In the genomic region with DNA sequence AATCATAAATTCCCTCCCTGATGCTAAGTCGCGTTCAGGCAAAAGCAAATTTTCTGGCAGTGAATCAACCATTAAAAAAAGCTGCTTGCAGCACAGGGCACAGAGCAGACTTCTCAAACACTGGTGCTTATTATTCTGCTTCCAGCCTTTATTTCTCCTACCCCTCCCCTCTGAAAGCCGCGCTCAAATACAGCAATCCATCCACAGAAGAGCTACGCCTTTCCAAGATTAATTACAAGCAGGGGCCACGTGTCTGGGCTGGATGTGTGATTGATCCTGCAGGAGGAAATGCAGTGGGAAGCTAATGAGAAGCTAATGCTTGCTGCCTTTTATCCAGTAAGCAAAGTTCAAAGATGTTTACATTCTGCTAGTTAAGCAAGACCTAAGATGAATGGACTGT, we compare ENCODE assay signal across 22 cellular contexts.
A peak's percentile ranks its signal among the peaks of the same experiment; 100 is the strongest.
DNase-seq lines count a peak whose midpoint lies in the region; TF ChIP-seq lines count a peak whose summit lies in the region.
"Had no signal": no experiment of that assay in that cellular context is flagged by ENCODE, and none has a peak within 500 bp of the region (broad histone marks: within the 10 kb centered on the region; RNA-seq: fewer than 3 reads in every experiment).

No MANE protein-coding gene starts in this region.

- H3K4me3 Mint-ChIP-seq in immature natural killer cell = no peak overlapping the region
- H3K4me3 Mint-ChIP-seq: activated T-helper 1 cell treated with anti-CD3 and anti-CD28 coated beads, Interleukin-12 subunit alpha, Interleukin-12 subunit beta, Interleukin-2, Interleukin-4 antibody, amounts not matched to agents 30 ng/mL and 10 ng/mL and 1 ng/mL, durations not matched to agents 14 hours and 24 hours and 36 hours; CD14-positive monocyte; stimulated activated effector memory CD8-positive, alpha-beta T cell treated with anti-CD3 and anti-CD28 coated beads, Interleukin-12 subunit alpha, Interleukin-12 subunit beta, amount 100 ng/mL, for 72 hours; T-helper 2 cell treated with Interferon-gamma antibody and Interleukin-4, amounts not matched to agents 5 μg/mL and 100 μg/mL, for 36 hours; WTC11 had no signal

- H2BK15ac ChIP-seq in mesenchymal stem cell (ENCODE audit: low read depth, poor library complexity, severe bottlenecking) = no peak overlapping the region

- H4K91ac ChIP-seq in mesenchymal stem cell (ENCODE audit: low read length) = no peak overlapping the region

- H3K27ac ChIP-seq in VCaP (peak overlapping the region; percentile 50), mesenchymal stem cell (ENCODE audit: low read length, poor library complexity, severe bottlenecking) (no peak overlapping the region), substantia nigra (ENCODE audit: low read depth, low read length, poor library complexity, severe bottlenecking) (peak overlapping the region; percentile 2)
- H3K27ac ChIP-seq: left ventricle myocardium inferior, psoas muscle, spleen, vagina had no signal

- H4K8ac ChIP-seq in mesenchymal stem cell (ENCODE audit: low read length) = no peak overlapping the region

- H3K27ac Mint-ChIP-seq in immature natural killer cell = no peak overlapping the region
- H3K27ac Mint-ChIP-seq: activated T-helper 1 cell treated with anti-CD3 and anti-CD28 coated beads, Interleukin-12 subunit alpha, Interleukin-12 subunit beta, Interleukin-2, Interleukin-4 antibody, amounts not matched to agents 30 ng/mL and 10 ng/mL and 1 ng/mL, durations not matched to agents 14 hours and 24 hours and 36 hours; CD14-positive monocyte; stimulated activated effector memory CD8-positive, alpha-beta T cell treated with anti-CD3 and anti-CD28 coated beads, Interleukin-12 subunit alpha, Interleukin-12 subunit beta, amount 100 ng/mL, for 72 hours; T-helper 2 cell treated with Interferon-gamma antibody and Interleukin-4, amounts not matched to agents 5 μg/mL and 100 μg/mL, for 36 hours; WTC11 had no signal

- H3K79me1 ChIP-seq in mesenchymal stem cell (replicated peaks; ENCODE audit: low read length, poor library complexity, severe bottlenecking) = no peaks in the 10 kb centered on the region

- no peak overlapping the region for H3K18ac ChIP-seq in mesenchymal stem cell (ENCODE audit: low read depth in 1 of 2, low read length in 2 of 2)

- H3K9me3 ChIP-seq in mesenchymal stem cell (ENCODE audit: control insufficient read depth, low read length) = no peaks in the 10 kb centered on the region
- H3K9me3 ChIP-seq: left ventricle myocardium inferior, mucosa of descending colon, psoas muscle, spleen, vagina had no signal

- H3K4me2 ChIP-seq in mesenchymal stem cell (ENCODE audit: low read length, poor library complexity, severe bottlenecking) = no peak overlapping the region

- H3K9me3 Mint-ChIP-seq in immature natural killer cell = no peaks in the 10 kb centered on the region
- H3K9me3 Mint-ChIP-seq: activated T-helper 1 cell treated with anti-CD3 and anti-CD28 coated beads, Interleukin-12 subunit alpha, Interleukin-12 subunit beta, Interleukin-2, Interleukin-4 antibody, amounts not matched to agents 30 ng/mL and 10 ng/mL and 1 ng/mL, durations not matched to agents 14 hours and 24 hours and 36 hours; stimulated activated effector memory CD8-positive, alpha-beta T cell treated with anti-CD3 and anti-CD28 coated beads, Interleukin-12 subunit alpha, Interleukin-12 subunit beta, amount 100 ng/mL, for 72 hours; T-helper 2 cell treated with Interferon-gamma antibody and Interleukin-4, amounts not matched to agents 5 μg/mL and 100 μg/mL, for 36 hours; WTC11 had no signal

- H2BK120ac ChIP-seq in mesenchymal stem cell (ENCODE audit: low read depth, low read length) = no peak overlapping the region

- WGBS in mesenchymal stem cell = 59% methylated on average over 3 of the region's 6 CpGs

- DNase-seq in epithelial cell of esophagus (ENCODE audit: low read depth) (peak; percentile 9), mesenchymal stem cell (peak; percentile 9), substantia nigra (lab: John Stamatoyannopoulos, UW) (peak in 27 of 49 donors; percentile 8 to 66 (median 22)), immature natural killer cell (no peak)
- DNase-seq in NK-92 treated with Interleukin-12 subunit alpha and Interleukin-12 subunit beta, amount 100 ng/mL, for 24 hours (lab: John Stamatoyannopoulos, UW) = no peak
- no peak for DNase-seq in activated CD4-positive, alpha-beta T cell treated with anti-CD3 and anti-CD28 coated beads for 1 hour
- DNase-seq: activated naive CD4-positive, alpha-beta T cell treated with anti-CD3 and anti-CD28 coated beads, Interleukin-2, amount 50 U/mL, for 16 hours; left ventricle myocardium inferior; mucosa of descending colon; MV-4-11; NCI-H1694; NCI-H2227 treated with DMSO at 0.1 percent for 48 hours; psoas muscle; spleen; stimulated activated CD4-positive, alpha-beta T cell treated with anti-CD3 and anti-CD28 coated beads, Interleukin-2, amount 100 ng/mL, for 48 hours had no signal

- no peak overlapping the region for H3K9ac ChIP-seq in mesenchymal stem cell (ENCODE audit: low read length)

- H3K4me1 ChIP-seq in mesenchymal stem cell (ENCODE audit: control insufficient read depth, insufficient read depth, low read depth, low read length) = peaks cover 9% of the 10 kb centered on the region
- H3K4me1 ChIP-seq: left ventricle myocardium inferior, psoas muscle, spleen, vagina had no signal

- no peak overlapping the region for H2BK5ac ChIP-seq in mesenchymal stem cell (ENCODE audit: low read depth, low read length, poor library complexity, severe bottlenecking)

- H3K36me3 ChIP-seq in mesenchymal stem cell (ENCODE audit: control insufficient read depth in 1 of 2, insufficient read depth in 2 of 2, low read depth in 1 of 2, low read length in 2 of 2) = peaks cover 8 to 37% of the 10 kb centered on the region in 2 experiments
- H3K36me3 ChIP-seq: left ventricle myocardium inferior, spleen, vagina had no signal

- H2AK5ac ChIP-seq in mesenchymal stem cell (ENCODE audit: low read length, severe bottlenecking) = no peak overlapping the region

- H3K14ac ChIP-seq in mesenchymal stem cell (ENCODE audit: low read length in 2 of 2) = no peak overlapping the region

- H3K23ac ChIP-seq in mesenchymal stem cell (ENCODE audit: low read length in 2 of 2) = no peak overlapping the region

- H3K4ac ChIP-seq in mesenchymal stem cell (ENCODE audit: low read depth in 1 of 2, low read length in 2 of 2) = no peak overlapping the region

- no peak overlapping the region for H2BK12ac ChIP-seq in mesenchymal stem cell (ENCODE audit: low read length in 2 of 2)

- no peaks in the 10 kb centered on the region for H3K36me3 Mint-ChIP-seq in immature natural killer cell
- H3K36me3 Mint-ChIP-seq: CD14-positive monocyte; stimulated activated effector memory CD8-positive, alpha-beta T cell treated with anti-CD3 and anti-CD28 coated beads, Interleukin-12 subunit alpha, Interleukin-12 subunit beta, amount 100 ng/mL, for 72 hours; WTC11 had no signal

- H2AFZ ChIP-seq in mesenchymal stem cell (ENCODE audit: low read depth, low read length) = no peak overlapping the region

- peaks cover 0 to 4% (median 0%) of the 10 kb centered on the region in 3 donors for H3K27me3 Mint-ChIP-seq in immature natural killer cell (ENCODE audit: low read depth in 3 of 3)

- H3K27me3 ChIP-seq in mesenchymal stem cell (ENCODE audit: control insufficient read depth in 1 of 2, insufficient read depth in 1 of 2, low read length in 2 of 2) = no peaks in the 10 kb centered on the region
- H3K27me3 ChIP-seq: vagina had no signal

- TF ChIP-seq CTCF in VCaP (conservative IDR thresholded peaks at IDR 0.05) = no peak
- TF ChIP-seq CTCF in epithelial cell of esophagus (IDR thresholded peaks at IDR 0.05; ENCODE audit: insufficient read depth, low read depth, low read length, missing control alignments) = no peak

- no peaks in the 10 kb centered on the region for H3K4me1 Mint-ChIP-seq in immature natural killer cell
- H3K4me1 Mint-ChIP-seq: CD14-positive monocyte had no signal

- H3K4me3 ChIP-seq in epithelial cell of esophagus (ENCODE audit: low read length) = no peak overlapping the region
- no peak overlapping the region for H3K4me3 ChIP-seq in mesenchymal stem cell (ENCODE audit: insufficient read depth in 1 of 2, low read depth in 1 of 2, low read length in 2 of 2)
- H3K4me3 ChIP-seq: left ventricle myocardium inferior, mucosa of descending colon, psoas muscle, spleen, vagina had no signal

Comparison
In these comparisons a context has a peak if more than half of its experiments do, and no peak if none do; other contexts are left out.
1. DNase-seq: peak in epithelial cell of esophagus (single experiment), mesenchymal stem cell (single experiment) and substantia nigra (27 of 49); none in NK-92 treated with Interleukin-12 subunit alpha and Interleukin-12 subunit beta, amount 100 ng/mL, for 24 hours (single experiment), activated CD4-positive, alpha-beta T cell treated with anti-CD3 and anti-CD28 coated beads for 1 hour (single experiment) and immature natural killer cell (0 of 3).